ENCODE assay signal across 11 cellular contexts in the genomic region with DNA sequence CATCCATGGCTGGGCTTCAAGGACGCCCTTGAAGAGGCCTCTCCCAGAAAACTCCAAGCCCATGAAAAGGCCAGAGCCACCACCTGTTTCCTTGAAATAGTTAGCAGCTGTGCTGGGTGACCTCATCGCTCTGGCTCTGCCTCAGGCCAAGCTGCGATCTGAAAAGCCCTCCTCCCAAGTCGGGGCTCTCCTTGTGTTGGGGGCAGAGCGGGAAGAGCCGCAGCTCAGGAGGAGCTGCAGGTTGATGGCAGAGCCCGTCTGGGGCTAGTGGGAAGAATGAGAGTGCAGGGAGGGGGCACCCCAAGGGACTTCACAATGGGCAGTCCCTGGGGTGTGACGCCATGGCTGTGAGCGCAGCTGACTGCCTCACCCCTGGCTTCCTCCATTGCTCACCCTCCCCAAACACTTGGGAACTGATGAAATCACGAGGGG. TPM values are rescaled to one million over a fixed set of nuclear protein-coding genes. Genes with fewer than 3 reads are reported as not detected.
A peak's percentile ranks its signal among the peaks of the same experiment; 100 is the strongest.
DNase-seq lines count a peak whose midpoint lies in the region; ATAC-seq and TF ChIP-seq lines count a peak whose summit lies in the region.
"Had no signal": no experiment of that assay in that cellular context is flagged by ENCODE, and none has a peak within 500 bp of the region (broad histone marks: within the 10 kb centered on the region; RNA-seq: fewer than 3 reads in every experiment).

No MANE protein-coding gene starts in this region.

- peak overlapping the region; percentile 8 for H2BK120ac ChIP-seq in trophoblast cell (ENCODE audit: insufficient read depth, low read length, poor library complexity)

- H3K4me3 ChIP-seq in endodermal cell (ENCODE audit: low read length) (no peak overlapping the region), trophoblast cell (ENCODE audit: low read depth, low read length) (no peak overlapping the region), right lobe of liver (no peak overlapping the region)

- no peak overlapping the region for H3K4ac ChIP-seq in trophoblast cell (ENCODE audit: low read depth, low read length)

- H3K4me1 ChIP-seq in endodermal cell (ENCODE audit: control insufficient read depth, insufficient read depth, low read length) (no peaks in the 10 kb centered on the region), trophoblast cell (ENCODE audit: control insufficient read depth in 1 of 2, insufficient read depth in 2 of 2, low read length in 2 of 2) (peaks cover 16 to 22% of the 10 kb centered on the region in 2 experiments), right lobe of liver (peaks cover 0 to 6% (median 0%) of the 10 kb centered on the region in 4 donors)
- H3K4me1 ChIP-seq: parathyroid adenoma had no signal

- H2AFZ ChIP-seq in trophoblast cell (ENCODE audit: insufficient read depth, low read length, poor library complexity) = no peak overlapping the region

- H3K14ac ChIP-seq in trophoblast cell (ENCODE audit: low read length) = peak overlapping the region; percentile 8

- no peaks in the 10 kb centered on the region for H3K9me3 Mint-ChIP-seq in endodermal cell
- H3K9me3 Mint-ChIP-seq in osteocyte (ENCODE audit: unreplicated experiment) = no peaks in the 10 kb centered on the region
- H3K9me3 Mint-ChIP-seq: activated naive CD4-positive, alpha-beta T cell treated with anti-CD3 and anti-CD28 coated beads, Interleukin-2, amount 50 U/mL, for 72 hours had no signal

- intact Hi-C loops in right lobe of liver (cut with DNase I) = loop anchor here in 1 of 2 donors (5.0 kb wide), 1 partner anchor 178 kb away; no protein-coding TSS in a partner anchor

- H3K9me3 ChIP-seq in endodermal cell (ENCODE audit: control insufficient read depth, low read length) (no peaks in the 10 kb centered on the region), trophoblast cell (ENCODE audit: insufficient read depth, low read depth, low read length) (no peaks in the 10 kb centered on the region), right lobe of liver (no peaks in the 10 kb centered on the region)

- no peaks in the 10 kb centered on the region for H3K79me1 ChIP-seq in trophoblast cell (ENCODE audit: low read length)

- 63 to 65% methylated on average over 4 to 10 of the region's 10 CpGs for WGBS in endodermal cell (ENCODE audit: insufficient coverage in 1 of 2, insufficient read length in 1 of 2), 2 experiments
- no CpG with 5 or more reads among the region's 10 CpGs for WGBS in trophoblast cell (ENCODE audit: extremely low coverage, insufficient coverage, insufficient read length)
- WGBS in right lobe of liver (ENCODE audit: insufficient coverage, low coverage, low lambda C conversion rate, missing lambda C conversion rate) = 73% methylated on average over 3 of the region's 10 CpGs

- no peak for ATAC-seq in right lobe of liver
- no peak for ATAC-seq in HG02588 (IDR thresholded peaks at IDR 0.05; ENCODE audit: unreplicated experiment)
- ATAC-seq: activated naive CD4-positive, alpha-beta T cell treated with anti-CD3 and anti-CD28 coated beads, Interleukin-2, amount 50 U/mL, for 72 hours had no signal

- no peak overlapping the region for H4K8ac ChIP-seq in trophoblast cell (ENCODE audit: low read depth, low read length)

- H2BK12ac ChIP-seq in trophoblast cell (ENCODE audit: low read length) = no peak overlapping the region

- H3K27me3 Mint-ChIP-seq in endodermal cell (ENCODE audit: insufficient read depth) = peaks cover 3% of the 10 kb centered on the region
- peaks cover 36% of the 10 kb centered on the region for H3K27me3 Mint-ChIP-seq in osteocyte (ENCODE audit: unreplicated experiment)

- H3K27me3 ChIP-seq in endodermal cell (ENCODE audit: control insufficient read depth, insufficient read depth, low read length, poor library complexity, severe bottlenecking) (no peaks in the 10 kb centered on the region), trophoblast cell (ENCODE audit: insufficient read depth, low read length) (no peaks in the 10 kb centered on the region), right lobe of liver (no peaks in the 10 kb centered on the region)

- no peaks in the 10 kb centered on the region for H3K36me3 ChIP-seq in endodermal cell (ENCODE audit: control insufficient read depth, insufficient read depth, low read length)
- no peaks in the 10 kb centered on the region for H3K36me3 ChIP-seq in trophoblast cell (ENCODE audit: control insufficient read depth in 1 of 2, insufficient read depth in 2 of 2, low read length in 2 of 2)
- no peaks in the 10 kb centered on the region for H3K36me3 ChIP-seq in right lobe of liver

- no peak for TF ChIP-seq CTCF in endodermal cell (conservative IDR thresholded peaks at IDR 0.05)
- no peak for TF ChIP-seq CTCF in right lobe of liver (IDR thresholded peaks at IDR 0.05)
- no peak for TF ChIP-seq CTCF in osteocyte (IDR thresholded peaks at IDR 0.05)

- peak overlapping the region; percentile 52 for H3K4me2 ChIP-seq in trophoblast cell (ENCODE audit: low read length)

- H3K79me2 ChIP-seq in trophoblast cell (ENCODE audit: control insufficient read depth, insufficient read depth, low read length, poor library complexity) = no peaks in the 10 kb centered on the region
- H3K79me2 ChIP-seq: parathyroid adenoma had no signal

- H3K18ac ChIP-seq in trophoblast cell (ENCODE audit: low read length) = no peak overlapping the region

- H3K27ac Mint-ChIP-seq in endodermal cell = peak overlapping the region; percentile 45
- H3K27ac Mint-ChIP-seq in osteocyte (ENCODE audit: unreplicated experiment) = no peak overlapping the region
- H3K27ac Mint-ChIP-seq: activated naive CD4-positive, alpha-beta T cell treated with anti-CD3 and anti-CD28 coated beads, Interleukin-2, amount 50 U/mL, for 72 hours had no signal

- H2BK5ac ChIP-seq in trophoblast cell (ENCODE audit: low read depth, low read length, poor library complexity) = no peak overlapping the region

- H3K27ac ChIP-seq in endodermal cell (ENCODE audit: low read depth, low read length) (no peak overlapping the region), trophoblast cell (ENCODE audit: low read depth, low read length) (no peak overlapping the region), right lobe of liver (no peak overlapping the region)
- H3K27ac ChIP-seq: parathyroid adenoma had no signal

- DNase-seq in DMS79 treated with DMSO at 0.1 percent for 48 hours (lab: John Stamatoyannopoulos, UW) (peak; percentile 100), NCI-H2171 (lab: John Stamatoyannopoulos, UW) (peak; percentile 55), endodermal cell (peak; percentile 73), trophoblast cell (peak; percentile 79 to 81), KBM-7 (no peak), right lobe of liver (no peak), osteocyte (ENCODE audit: extremely low spot score, unreplicated experiment) (no peak)
- DNase-seq: activated CD4-positive, CD25-positive, alpha-beta regulatory T cell treated with anti-CD3 and anti-CD28 coated beads, Interleukin-2, amount 50 U/mL, for 72 hours had no signal

- H3K23ac ChIP-seq in trophoblast cell (ENCODE audit: low read length) = no peak overlapping the region

- H3K4me3 Mint-ChIP-seq in endodermal cell (no peak overlapping the region), osteocyte (ENCODE audit: unreplicated experiment) (no peak overlapping the region)

- TF ChIP-seq POLR2A in right lobe of liver (IDR thresholded peaks at IDR 0.05) = no peak

- no peak overlapping the region for H4K91ac ChIP-seq in trophoblast cell (ENCODE audit: low read depth, low read length)

- H3K36me3 Mint-ChIP-seq in endodermal cell (ENCODE audit: low read depth) (no peaks in the 10 kb centered on the region), osteocyte (ENCODE audit: unreplicated experiment) (no peaks in the 10 kb centered on the region)
- H3K36me3 Mint-ChIP-seq: activated naive CD4-positive, alpha-beta T cell treated with anti-CD3 and anti-CD28 coated beads, Interleukin-2, amount 50 U/mL, for 72 hours had no signal

- in situ Hi-C loops in KBM-7 (cut with MboI; ENCODE audit: low pct_unique_long_range_greater_than_20kb, low sequenced_read_pairs) = loop anchor here (25.0 kb wide), 1 partner anchor 488 kb away; the partner anchor contains the start of gene TSHR

- H3K4me1 Mint-ChIP-seq in endodermal cell (peaks cover 19% of the 10 kb centered on the region), osteocyte (ENCODE audit: unreplicated experiment) (peaks cover 4% of the 10 kb centered on the region)

- no peak overlapping the region for H3K9ac ChIP-seq in endodermal cell (ENCODE audit: extremely low read depth, low read length, poor library complexity, severe bottlenecking)
- no peak overlapping the region for H3K9ac ChIP-seq in trophoblast cell (ENCODE audit: low read length)
- H3K9ac ChIP-seq: parathyroid adenoma had no signal

- no peak overlapping the region for H4K12ac ChIP-seq in trophoblast cell (ENCODE audit: low read depth, low read length)

- no peak overlapping the region for H2AK5ac ChIP-seq in trophoblast cell (ENCODE audit: low read length)

RNA-seq across cellular contexts. Expression of gene STON2, which starts 50.0 kb away (rescaled TPM):
- 10 to 100 TPM; 37.2 to 43.9 TPM for total RNA-seq in endodermal cell
- polyA plus RNA-seq in endodermal cell (2013, experiment 1 of 2) = 19.2 TPM
- 22.6 TPM for polyA plus RNA-seq in endodermal cell (2013, experiment 2 of 2)
- polyA plus RNA-seq in trophoblast cell (2013) = 20.0 and 21.6 TPM in 2 replicates
- 10 to 100 TPM in 3 of 6 experiments, 1 to 10 TPM in 3; 4.9 to 23.7 (median 10.7) TPM for total RNA-seq in right lobe of liver
- not detected in 2 replicates for total RNA-seq in osteocyte

Comparison
In these comparisons a context has a peak if more than half of its experiments do, and no peak if none do; other contexts are left out.
1. DNase-seq: peak in DMS79 treated with DMSO at 0.1 percent for 48 hours (single experiment), NCI-H2171 (single experiment), endodermal cell (single experiment) and trophoblast cell (2 of 2); none in KBM-7 (single experiment), right lobe of liver (0 of 3) and osteocyte (single experiment).